In genomic region chr18:74248189-74248975, GRCh38 we compare ENCODE assay signal across 14 cellular contexts. TPM values are rescaled to one million over a fixed set of nuclear protein-coding genes. Genes with fewer than 3 reads are reported as not detected.
DNase-seq lines count a peak whose midpoint lies in the region; ATAC-seq and TF ChIP-seq lines count a peak whose summit lies in the region.
"Had no signal": no experiment of that assay in that cellular context is flagged by ENCODE, and none has a peak within 500 bp of the region (broad histone marks: within the 10 kb centered on the region; RNA-seq: fewer than 3 reads in every experiment).

No MANE protein-coding gene starts in this region.

- H2AFZ ChIP-seq in GM23338 = no peak overlapping the region

- no peaks in the 10 kb centered on the region for H3K27me3 ChIP-seq in GM23338 (ENCODE audit: insufficient read depth)
- H3K27me3 ChIP-seq: thyroid gland had no signal

- DNase-seq in CD14-positive monocyte (ENCODE audit: low spot score) = no peak
- no peak for DNase-seq in GM23338 (ENCODE audit: low spot score)
- DNase-seq in Kasumi-1 (lab: John Stamatoyannopoulos, UW) = no peak
- DNase-seq in NCI-H1436 treated with DMSO at 0.1 percent for 48 hours (lab: John Stamatoyannopoulos, UW) = no peak
- DNase-seq: activated CD8-positive, alpha-beta memory T cell treated with anti-CD3 and anti-CD28 coated beads, Interleukin-2, amount 50 U/mL, for 4 hours; CD4-positive, alpha-beta T cell; islet precursor cell; NCI-H526 treated with DMSO at 0.1 percent for 48 hours; thyroid gland had no signal

- H3K36me3 ChIP-seq in GM23338 (ENCODE audit: insufficient read depth) = no peaks in the 10 kb centered on the region

- no peak overlapping the region for H3K4me3 Mint-ChIP-seq in CD14-positive monocyte
- H3K4me3 Mint-ChIP-seq in activated T-helper 17 cell treated with anti-CD3 and anti-CD28 coated beads, Interleukin-2, amount 50 U/mL, for 72 hours = no peak overlapping the region
- no peak overlapping the region for H3K4me3 Mint-ChIP-seq in GM23338
- H3K4me3 Mint-ChIP-seq: CD4-positive, alpha-beta T cell had no signal

- H3K4me1 Mint-ChIP-seq in CD14-positive monocyte (peaks cover 49% of the 10 kb centered on the region), GM23338 (peaks cover 15% of the 10 kb centered on the region)
- H3K4me1 Mint-ChIP-seq in activated T-helper 17 cell treated with anti-CD3 and anti-CD28 coated beads, Interleukin-2, amount 50 U/mL, for 72 hours = peaks cover 5% of the 10 kb centered on the region

- ATAC-seq in GM19023 (IDR thresholded peaks at IDR 0.05; ENCODE audit: unreplicated experiment) = peak; percentile 89
- ATAC-seq in HG02884 (IDR thresholded peaks at IDR 0.05; ENCODE audit: unreplicated experiment) = peak; percentile 71
- peak; percentile 70 for ATAC-seq in activated T-helper 17 cell treated with anti-CD3 and anti-CD28 coated beads, Interleukin-2, amount 50 U/mL, for 72 hours (replicated peaks)
- ATAC-seq in HG02970 (IDR thresholded peaks at IDR 0.05; ENCODE audit: low FRiP score, unreplicated experiment) = no peak
- no peak for ATAC-seq in GM23338

- no peak overlapping the region for H3K27ac ChIP-seq in GM23338 (ENCODE audit: low read depth)
- H3K27ac ChIP-seq: SK-N-MC, thyroid gland had no signal

- H3K4me2 ChIP-seq in GM23338 = no peak overlapping the region

- H3K9me3 Mint-ChIP-seq in CD14-positive monocyte (peaks cover 0 to 2% (median 0%) of the 10 kb centered on the region in 7 donors), GM23338 (no peaks in the 10 kb centered on the region; the same call in 2 of the 3 replicates)
- no peaks in the 10 kb centered on the region for H3K9me3 Mint-ChIP-seq in activated T-helper 17 cell treated with anti-CD3 and anti-CD28 coated beads, Interleukin-2, amount 50 U/mL, for 72 hours
- H3K9me3 Mint-ChIP-seq: CD4-positive, alpha-beta T cell had no signal

- H3K4me1 ChIP-seq in GM23338 (ENCODE audit: insufficient read depth) = 0 out of 2 replicates have a peak, but pooled peaks cover 10% of the 10 kb centered on the region

- H4K20me1 ChIP-seq in GM23338 (replicated peaks; ENCODE audit: insufficient read depth) = no peaks in the 10 kb centered on the region

- H3K27me3 Mint-ChIP-seq in CD14-positive monocyte (ENCODE audit: low read depth in 3 of 3) = peaks cover 0 to 2% (median 0%) of the 10 kb centered on the region in 3 donors
- no peaks in the 10 kb centered on the region for H3K27me3 Mint-ChIP-seq in activated T-helper 17 cell treated with anti-CD3 and anti-CD28 coated beads, Interleukin-2, amount 50 U/mL, for 72 hours
- H3K27me3 Mint-ChIP-seq in GM23338 (ENCODE audit: insufficient read depth, low read depth, poor library complexity) = peaks cover 5% of the 10 kb centered on the region
- H3K27me3 Mint-ChIP-seq: CD4-positive, alpha-beta T cell had no signal

- TF ChIP-seq CTCF in CD14-positive monocyte (IDR thresholded peaks at IDR 0.05) (no peak), GM23338 (conservative IDR thresholded peaks at IDR 0.05; ENCODE audit: low read depth in 2 of 2) (no peak)

- intact Hi-C loops in CD14-positive monocyte (cut with micrococcal nuclease) = loop anchor here in 1 of 2 donors (10.0 kb wide), 2 partner anchors 246 to 346 kb away; partner anchors contain the start of genes CNDP2 and ZNF407

- H3K4me3 ChIP-seq in GM23338 = no peak overlapping the region
- H3K4me3 ChIP-seq: SK-N-MC, thyroid gland had no signal

- no peaks in the 10 kb centered on the region for H3K79me2 ChIP-seq in GM23338 (replicated peaks; ENCODE audit: insufficient read depth)

- H3F3A ChIP-seq in GM23338 (replicated peaks; ENCODE audit: low read depth) = no peaks in the 10 kb centered on the region

- H3K36me3 Mint-ChIP-seq in CD14-positive monocyte (peaks cover 8 to 12% of the 10 kb centered on the region in 2 donors), GM23338 (ENCODE audit: low read depth) (peaks cover 31% of the 10 kb centered on the region)
- peaks cover 23% of the 10 kb centered on the region for H3K36me3 Mint-ChIP-seq in activated T-helper 17 cell treated with anti-CD3 and anti-CD28 coated beads, Interleukin-2, amount 50 U/mL, for 72 hours (ENCODE audit: low read depth)

- peaks cover 8% of the 10 kb centered on the region; the same call in 1 of the 2 replicates for H3K9me2 ChIP-seq in GM23338 (ENCODE audit: insufficient read depth)

- H3K27ac Mint-ChIP-seq in CD14-positive monocyte (peak overlapping the region; percentile 82 to 96 (median 94)), GM23338 (no peak overlapping the region)
- peak overlapping the region; percentile 55 for H3K27ac Mint-ChIP-seq in activated T-helper 17 cell treated with anti-CD3 and anti-CD28 coated beads, Interleukin-2, amount 50 U/mL, for 72 hours
- H3K27ac Mint-ChIP-seq: CD4-positive, alpha-beta T cell had no signal

TF ChIP-seq in GM23338, 12 proteins besides CTCF, POLR2A, EP300 and RAD21 (continues in another document):
- TF ChIP-seq EZH2phosphoT487 (IDR thresholded peaks at IDR 0.05; ENCODE audit: unreplicated experiment) (no peak), STAT1 (IDR thresholded peaks at IDR 0.05; ENCODE audit: unreplicated experiment) (no peak), JUNB (IDR thresholded peaks at IDR 0.05; ENCODE audit: unreplicated experiment) (no peak), REST (IDR thresholded peaks at IDR 0.05; ENCODE audit: unreplicated experiment) (no peak), ZNF114 (CRISPR knock-in tag; IDR thresholded peaks at IDR 0.05) (no peak), NANOG (IDR thresholded peaks at IDR 0.05; ENCODE audit: borderline replicate concordance) (no peak), POLR2AphosphoS5 (IDR thresholded peaks at IDR 0.05; ENCODE audit: low read depth) (no peak)

RNA-seq across cellular contexts. Expression of gene CYB5A, which starts 43.4 kb away (rescaled TPM):
- 10 to 100 TPM; 22.4 to 27.6 TPM for polyA plus RNA-seq in CD14-positive monocyte
- total RNA-seq in activated T-helper 17 cell treated with anti-CD3 and anti-CD28 coated beads, Interleukin-2, amount 50 U/mL, for 72 hours = 10 to 100 TPM; 32.5 to 33.6 TPM
- total RNA-seq in GM23338 (2014; rRNA removed; shearing (Covaris generic)) = 122 and 136 TPM in 2 replicates
- polyA plus RNA-seq in GM23338 (2016; fragmentation: Nextera tagmentation; extraction: Ambion mirVana) = 274 and 283 TPM in 2 replicates

Comparison
In these comparisons a context has a peak if more than half of its experiments do, and no peak if none do; other contexts are left out.
1. ATAC-seq: peak in GM19023 (single experiment), HG02884 (single experiment) and activated T-helper 17 cell treated with anti-CD3 and anti-CD28 coated beads, Interleukin-2, amount 50 U/mL, for 72 hours (single experiment); none in HG02970 (single experiment) and GM23338 (single experiment).